Comparison of ENCODE assay signal across 14 cellular contexts in genomic region chr13:32829676-32830091, GRCh38.
A peak's percentile ranks its signal among the peaks of the same experiment; 100 is the strongest.
DNase-seq lines count a peak whose midpoint lies in the region; ATAC-seq, FAIRE-seq and TF ChIP-seq lines count a peak whose summit lies in the region.
"Had no signal": no experiment of that assay in that cellular context is flagged by ENCODE, and none has a peak within 500 bp of the region (broad histone marks: within the 10 kb centered on the region; RNA-seq: fewer than 3 reads in every experiment).

No MANE protein-coding gene starts in this region.

- H3K4me3 ChIP-seq in A549: no peak overlapping the region
- H3K4me3 ChIP-seq: ascending aorta, HAP-1, heart left ventricle had no signal

- H3K9me3 ChIP-seq in A549: no peaks in the 10 kb centered on the region
- H3K9me3 ChIP-seq: HAP-1 had no signal

- H3K27ac ChIP-seq in A549: peak overlapping the region; percentile 46 to 60; a peak in 4 of 6 replicates
- H3K27ac ChIP-seq: ascending aorta, heart left ventricle had no signal

- H3K4me1 ChIP-seq in A549: peaks cover 26% of the 10 kb centered on the region
- H3K4me1 ChIP-seq: ascending aorta, heart left ventricle had no signal

- ATAC-seq in A549: peak; percentile 81 to 89
- no peak for ATAC-seq in GM19397 (IDR thresholded peaks at IDR 0.05; ENCODE audit: unreplicated experiment)
- ATAC-seq: heart left ventricle, natural killer cell had no signal

- 28% methylated on average over 2 of the region's 2 CpGs for WGBS in A549 (ENCODE audit: missing lambda C conversion rate)

- POLR2A ChIA-PET in A549 (lab: Yijun Ruan, JAX): no interaction called here

- no peak for FAIRE-seq in A549 (lab: Jason Lieb, UNC)

- TF ChIP-seq RAD21 in A549 (conservative IDR thresholded peaks at IDR 0.05 in 1 of 2, IDR thresholded peaks at IDR 0.05 in 1 of 2): no peak

- TF ChIP-seq EP300 in A549 (IDR thresholded peaks at IDR 0.05): no peak

- peak; percentile 12 to 34 for DNase-seq in A549 (ENCODE audit: low read depth in 1 of 2, low spot score in 1 of 2)
- DNase-seq in HCEC 1CT: peak; percentile 30
- DNase-seq in T1000 (lab: John Stamatoyannopoulos, UW): peak; percentile 8
- peak; percentile 94 for DNase-seq in glomerular visceral epithelial cell (ENCODE audit: extremely low spot score)
- no peak for DNase-seq in NAMALWA (ENCODE audit: low spot score)
- DNase-seq in NCI-H128 (lab: John Stamatoyannopoulos, UW; ENCODE audit: unreplicated experiment): no peak
- DNase-seq in dedifferentiated amniotic fluid mesenchymal stem cell (ENCODE audit: extremely low spot score): no peak
- DNase-seq: activated CD4-positive, alpha-beta T cell treated with anti-CD3 and anti-CD28 coated beads, Interleukin-2, amount 10 ng/mL, durations not matched to agents 7 days and 5 days; CD4-positive, CD25-positive, alpha-beta regulatory T cell; heart left ventricle; natural killer cell had no signal

- H3K4me2 ChIP-seq in A549: peak overlapping the region; percentile 35

- CTCF ChIA-PET in A549 (lab: Yijun Ruan, JAX): interaction anchor here (0.6 kb wide), 1 partner anchor 9 kb away, joined by 3 read pairs; no protein-coding TSS in a partner anchor

- TF ChIP-seq POLR2A in A549 (IDR thresholded peaks at IDR 0.05; ENCODE audit: low read length): no peak

- no peak for TF ChIP-seq CTCF in A549 (IDR thresholded peaks at IDR 0.05)

TF ChIP-seq in A549, 52 proteins besides CTCF, POLR2A, EP300 and RAD21:
- TF ChIP-seq CBX2 (IDR thresholded peaks at IDR 0.05; ENCODE audit: borderline replicate concordance, low read depth) (no peak), E2F6 (IDR thresholded peaks at IDR 0.05; ENCODE audit: borderline replicate concordance, low read depth) (no peak), CBX8 (IDR thresholded peaks at IDR 0.05) (no peak), CHD2 (IDR thresholded peaks at IDR 0.05; ENCODE audit: low read length, partially characterized antibody) (no peak), HOXA7 (CRISPR knock-in tag; IDR thresholded peaks at IDR 0.05) (no peak), PBX3 (IDR thresholded peaks at IDR 0.05) (no peak), GATA3 (IDR thresholded peaks at IDR 0.05; ENCODE audit: borderline replicate concordance) (no peak), MYC (IDR thresholded peaks at IDR 0.05; ENCODE audit: borderline replicate concordance, low read length) (no peak), CHD4 (IDR thresholded peaks at IDR 0.05; ENCODE audit: borderline replicate concordance) (no peak)

Comparison
In these comparisons a context has a peak if more than half of its experiments do, and no peak if none do; other contexts are left out.
1. DNase-seq: peak in A549 (2 of 2), HCEC 1CT (single experiment), T1000 (single experiment) and glomerular visceral epithelial cell (single experiment); none in NAMALWA (single experiment), NCI-H128 (single experiment) and dedifferentiated amniotic fluid mesenchymal stem cell (single experiment).